ENCODE assay signal across 8 cellular contexts in genomic region chr6:116370717-116371383, GRCh38. TPM values are rescaled to one million over a fixed set of nuclear protein-coding genes. Genes with fewer than 3 reads are reported as not detected.
DNase-seq lines count a peak whose midpoint lies in the region; ATAC-seq and TF ChIP-seq lines count a peak whose summit lies in the region.

DSE (plus strand) TSS chr6:116370947; CDS start chr6:116399251, 28,304 bp downstream.

- peak within 1 kb of the TSS; percentile 88 for H3K4me3 ChIP-seq in choroid plexus epithelial cell (ENCODE audit: low read depth, low read length)

- ATAC-seq in GM21576 (IDR thresholded peaks at IDR 0.05; ENCODE audit: unreplicated experiment) = peak; percentile 64

- no peak for TF ChIP-seq EP300 in Ishikawa (IDR thresholded peaks at IDR 0.05; ENCODE audit: borderline replicate concordance)

- no peak for TF ChIP-seq CTCF in choroid plexus epithelial cell (conservative IDR thresholded peaks at IDR 0.05; ENCODE audit: low read depth, low read length)

- TF ChIP-seq RAD21 in Ishikawa (IDR thresholded peaks at IDR 0.05; ENCODE audit: low read depth) = no peak

- DNase-seq in G401 (ENCODE audit: low spot score) = peak; percentile 44
- peak; percentile 48 for DNase-seq in activated CD4-positive, CD25-positive, alpha-beta regulatory T cell treated with anti-CD3 and anti-CD28 coated beads, Interleukin-2, amount 50 U/mL, for 72 hours
- peak; percentile 90 for DNase-seq in choroid plexus epithelial cell (ENCODE audit: low read depth)
- peak; percentile 85 for DNase-seq in kidney tubule cell (ENCODE audit: low spot score)
- DNase-seq in stimulated activated CD4-positive, alpha-beta T cell treated with anti-CD3 and anti-CD28 coated beads, Interleukin-1b, Interleukin-23, amount 100 ng/mL, for 4 hours (ENCODE audit: low read depth in 2 of 2) = peak; percentile 59 to 74
- no peak for DNase-seq in COLO829 (ENCODE audit: low spot score)

- in situ Hi-C loops in G401 (cut with HindIII; ENCODE audit: low sequenced_read_pairs) = no loop called here

TF ChIP-seq in Ishikawa, 13 proteins besides CTCF, POLR2A, EP300 and RAD21:
- TF ChIP-seq MAX (IDR thresholded peaks at IDR 0.05) (no peak), CREB1 (IDR thresholded peaks at IDR 0.05; ENCODE audit: low read depth) (no peak), EGR1 (IDR thresholded peaks at IDR 0.05) (peak; percentile 84), ZBTB7A (IDR thresholded peaks at IDR 0.05; ENCODE audit: low read depth) (peak; percentile 80), NFIC (IDR thresholded peaks at IDR 0.05) (no peak)
TF ChIP-seq in Ishikawa: peak in this region for 2.

RNA-seq across cellular contexts. Expression of gene DSE, which starts in this region (rescaled TPM):
- total RNA-seq in G401 (2014; rRNA removed; shearing (Covaris generic)) = 30.2 and 37.8 TPM in 2 replicates
